In the genomic region with DNA sequence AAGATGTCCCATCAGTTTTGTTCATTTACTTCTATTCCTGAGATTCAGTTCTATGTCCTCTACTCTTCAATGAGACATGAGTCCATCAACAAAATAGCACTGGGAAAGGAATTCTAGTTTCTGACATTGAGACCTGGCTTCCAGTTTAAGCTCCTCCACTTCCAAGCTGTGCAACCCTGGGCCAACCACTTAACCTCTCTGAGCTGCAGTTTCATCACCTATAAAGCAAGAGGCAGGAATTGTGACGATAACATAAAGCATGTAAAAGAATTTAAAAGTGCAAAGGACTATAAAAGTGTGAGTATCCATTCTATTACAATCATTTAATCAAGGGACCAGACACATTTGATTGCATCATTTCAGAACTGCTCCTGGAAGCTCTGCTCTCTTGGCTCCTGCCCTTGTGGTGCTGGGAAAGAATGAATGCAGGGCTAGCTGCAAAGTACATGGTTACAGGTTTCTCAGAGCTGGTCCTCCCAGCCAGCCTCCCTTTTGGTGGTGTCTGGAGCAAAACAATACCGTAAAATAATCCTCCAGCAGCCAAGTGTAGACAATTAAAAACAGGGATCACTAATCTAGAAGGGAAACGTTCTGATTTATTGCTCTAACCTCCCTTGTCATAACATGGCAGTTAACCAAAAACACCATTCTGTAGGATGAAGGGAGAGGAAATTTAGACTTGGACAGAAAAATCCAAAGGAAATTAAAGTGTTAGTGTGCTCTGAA, we compare ENCODE assay signal across 1 cellular context.
TF ChIP-seq lines count a peak whose summit lies in the region.

No MANE protein-coding gene starts in this region.

TF ChIP-seq in K562, 482 proteins besides CTCF, POLR2A, EP300 and RAD21 (continued from another document and continues in another):
- no peak for TF ChIP-seq FOS (IDR thresholded peaks at IDR 0.05; ENCODE audit: extremely low read depth, insufficient read length)
- no peak for TF ChIP-seq BMI1 (IDR thresholded peaks at IDR 0.05; ENCODE audit: low read length)
- TF ChIP-seq ZNF398 (CRISPR knock-in tag; IDR thresholded peaks at IDR 0.05): no peak
- no peak for TF ChIP-seq NFIC (IDR thresholded peaks at IDR 0.05)
- TF ChIP-seq CBFA2T3 (IDR thresholded peaks at IDR 0.05): no peak
- TF ChIP-seq MEIS2 (IDR thresholded peaks at IDR 0.05; ENCODE audit: partially characterized antibody): peak; percentile 67
- TF ChIP-seq NR1H2 (CRISPR knock-in tag; IDR thresholded peaks at IDR 0.05): no peak
- TF ChIP-seq CEBPB (tag; IDR thresholded peaks at IDR 0.05): peak; percentile 73
- no peak for TF ChIP-seq CBX5 (IDR thresholded peaks at IDR 0.05; ENCODE audit: borderline replicate concordance, low read depth)
- TF ChIP-seq ZNF778 (CRISPR knock-in tag; IDR thresholded peaks at IDR 0.05): no peak
- no peak for TF ChIP-seq BACH1 (tag; IDR thresholded peaks at IDR 0.05)
- TF ChIP-seq ZNF584 (CRISPR knock-in tag; IDR thresholded peaks at IDR 0.05; ENCODE audit: low read depth): no peak
- no peak for TF ChIP-seq ZNF431 (CRISPR knock-in tag; IDR thresholded peaks at IDR 0.05)
- TF ChIP-seq KAT7 (CRISPR knock-in tag; IDR thresholded peaks at IDR 0.05; ENCODE audit: borderline replicate concordance): no peak
- TF ChIP-seq RAD51 (IDR thresholded peaks at IDR 0.05; ENCODE audit: borderline replicate concordance, low read depth): no peak
- peak; percentile 94 for TF ChIP-seq RBM25 (IDR thresholded peaks at IDR 0.05; ENCODE audit: low read depth, low read length, severe bottlenecking)
- no peak for TF ChIP-seq CREB5 (CRISPR knock-in tag; IDR thresholded peaks at IDR 0.05)
- TF ChIP-seq DMBX1 (CRISPR knock-in tag; IDR thresholded peaks at IDR 0.05; ENCODE audit: borderline replicate concordance): no peak
- no peak for TF ChIP-seq RERE (CRISPR knock-in tag; IDR thresholded peaks at IDR 0.05; ENCODE audit: borderline replicate concordance)
- TF ChIP-seq SREBF2 (CRISPR knock-in tag; IDR thresholded peaks at IDR 0.05): no peak
- no peak for TF ChIP-seq ZNF41 (CRISPR knock-in tag; conservative IDR thresholded peaks at IDR 0.05)
- TF ChIP-seq ZNF511 (CRISPR knock-in tag; IDR thresholded peaks at IDR 0.05): no peak
- no peak for TF ChIP-seq ZNF449 (CRISPR knock-in tag; IDR thresholded peaks at IDR 0.05)
- TF ChIP-seq ZBTB33 (CRISPR knock-in tag; IDR thresholded peaks at IDR 0.05): no peak
- no peak for TF ChIP-seq RFX7 (CRISPR knock-in tag; IDR thresholded peaks at IDR 0.05)
- TF ChIP-seq BHLHE40 (IDR thresholded peaks at IDR 0.05; ENCODE audit: low read length): no peak
- TF ChIP-seq ILF3 (IDR thresholded peaks at IDR 0.05; ENCODE audit: borderline replicate concordance): no peak
- no peak for TF ChIP-seq ZKSCAN8 (CRISPR knock-in tag; IDR thresholded peaks at IDR 0.05)
- TF ChIP-seq C11orf30 (IDR thresholded peaks at IDR 0.05; ENCODE audit: low read depth): no peak
- TF ChIP-seq ZFX (CRISPR knock-in tag; IDR thresholded peaks at IDR 0.05): no peak
- TF ChIP-seq MYBL2 (IDR thresholded peaks at IDR 0.05; ENCODE audit: low read depth): no peak
- no peak for TF ChIP-seq MYBL2 (CRISPR knock-in tag; IDR thresholded peaks at IDR 0.05; ENCODE audit: borderline replicate concordance)
- TF ChIP-seq MAFF (IDR thresholded peaks at IDR 0.05; ENCODE audit: low read length): no peak
- no peak for TF ChIP-seq THRB (CRISPR knock-in tag; conservative IDR thresholded peaks at IDR 0.05)
- TF ChIP-seq, protein P1, sequence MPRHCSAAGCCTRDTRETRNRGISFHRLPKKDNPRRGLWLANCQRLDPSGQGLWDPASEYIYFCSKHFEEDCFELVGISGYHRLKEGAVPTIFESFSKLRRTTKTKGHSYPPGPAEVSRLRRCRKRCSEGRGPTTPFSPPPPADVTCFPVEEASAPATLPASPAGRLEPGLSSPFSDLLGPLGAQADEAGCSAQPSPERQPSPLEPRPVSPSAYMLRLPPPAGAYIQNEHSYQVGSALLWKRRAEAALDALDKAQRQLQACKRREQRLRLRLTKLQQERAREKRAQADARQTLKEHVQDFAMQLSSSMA (CRISPR knock-in tag; IDR thresholded peaks at IDR 0.05): no peak
- TF ChIP-seq DACH1 (IDR thresholded peaks at IDR 0.05; ENCODE audit: partially characterized antibody): no peak
- no peak for TF ChIP-seq ZNF212 (CRISPR knock-in tag; IDR thresholded peaks at IDR 0.05)
- TF ChIP-seq, protein P2, sequence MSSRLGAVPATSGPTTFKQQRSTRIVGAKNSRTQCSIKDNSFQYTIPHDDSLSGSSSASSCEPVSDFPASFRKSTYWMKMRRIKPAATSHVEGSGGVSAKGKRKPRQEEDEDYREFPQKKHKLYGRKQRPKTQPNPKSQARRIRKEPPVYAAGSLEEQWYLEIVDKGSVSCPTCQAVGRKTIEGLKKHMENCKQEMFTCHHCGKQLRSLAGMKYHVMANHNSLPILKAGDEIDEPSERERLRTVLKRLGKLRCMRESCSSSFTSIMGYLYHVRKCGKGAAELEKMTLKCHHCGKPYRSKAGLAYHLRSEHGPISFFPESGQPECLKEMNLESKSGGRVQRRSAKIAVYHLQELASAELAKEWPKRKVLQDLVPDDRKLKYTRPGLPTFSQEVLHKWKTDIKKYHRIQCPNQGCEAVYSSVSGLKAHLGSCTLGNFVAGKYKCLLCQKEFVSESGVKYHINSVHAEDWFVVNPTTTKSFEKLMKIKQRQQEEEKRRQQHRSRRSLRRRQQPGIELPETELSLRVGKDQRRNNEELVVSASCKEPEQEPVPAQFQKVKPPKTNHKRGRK (tag; IDR thresholded peaks at IDR 0.05): no peak
- TF ChIP-seq, protein P3, sequence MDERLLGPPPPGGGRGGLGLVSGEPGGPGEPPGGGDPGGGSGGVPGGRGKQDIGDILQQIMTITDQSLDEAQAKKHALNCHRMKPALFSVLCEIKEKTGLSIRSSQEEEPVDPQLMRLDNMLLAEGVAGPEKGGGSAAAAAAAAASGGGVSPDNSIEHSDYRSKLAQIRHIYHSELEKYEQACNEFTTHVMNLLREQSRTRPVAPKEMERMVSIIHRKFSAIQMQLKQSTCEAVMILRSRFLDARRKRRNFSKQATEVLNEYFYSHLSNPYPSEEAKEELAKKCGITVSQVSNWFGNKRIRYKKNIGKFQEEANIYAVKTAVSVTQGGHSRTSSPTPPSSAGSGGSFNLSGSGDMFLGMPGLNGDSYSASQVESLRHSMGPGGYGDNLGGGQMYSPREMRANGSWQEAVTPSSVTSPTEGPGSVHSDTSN (CRISPR knock-in tag; IDR thresholded peaks at IDR 0.05; ENCODE audit: low read depth): no peak
- TF ChIP-seq, protein P3 (tag; conservative IDR thresholded peaks at IDR 0.05; ENCODE audit: low read depth): peak; percentile 58; the same call in 1 of the 2 replicates
